ENCODE assay signal across 24 cellular contexts in the genomic region with DNA sequence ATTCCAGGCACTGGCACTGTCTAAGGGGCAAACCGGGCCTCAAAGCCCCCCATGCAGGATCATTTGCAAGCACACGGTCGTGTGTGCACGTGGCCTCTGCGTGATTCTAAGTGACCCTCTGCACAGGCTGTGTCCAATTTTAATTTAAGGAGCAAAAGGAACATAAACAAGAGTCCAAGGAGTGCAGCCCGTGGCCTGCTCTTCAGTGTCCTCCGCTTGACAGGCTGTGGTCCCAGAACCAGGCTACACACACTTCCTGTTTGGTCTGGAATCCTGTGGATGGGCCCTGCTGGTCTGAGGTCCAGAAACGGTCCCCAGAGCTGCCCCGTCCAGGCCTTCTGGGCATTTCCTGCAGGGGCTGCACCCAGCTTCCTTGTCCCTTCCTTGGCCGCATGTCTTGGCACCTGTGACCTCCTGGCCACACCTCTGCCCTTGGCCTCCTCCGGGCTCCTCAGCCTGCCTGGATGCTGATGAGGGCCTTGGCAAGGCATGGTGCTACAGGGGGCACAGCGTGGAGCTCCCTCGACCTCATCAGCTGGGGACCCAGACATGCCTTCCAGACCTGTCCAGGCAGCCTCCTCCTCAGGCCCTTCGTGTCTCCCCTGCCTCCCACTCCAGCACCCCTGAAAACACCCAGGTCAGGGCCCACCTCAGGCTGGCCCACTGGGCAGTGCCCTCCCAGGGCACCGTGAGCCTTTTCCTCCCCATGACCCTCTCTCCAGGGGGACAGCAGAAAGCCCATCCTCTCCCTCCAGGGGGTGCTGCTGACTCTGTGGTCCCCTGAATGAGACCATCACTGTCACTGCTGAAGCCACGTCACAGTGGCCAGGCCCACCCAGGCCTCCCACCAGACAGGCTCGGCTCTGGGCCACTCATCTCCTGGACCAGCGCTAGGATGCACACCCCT.
DNase-seq lines count a peak whose midpoint lies in the region; ATAC-seq and TF ChIP-seq lines count a peak whose summit lies in the region.
"Had no signal": no experiment of that assay in that cellular context is flagged by ENCODE, and none has a peak within 500 bp of the region (broad histone marks: within the 10 kb centered on the region; RNA-seq: fewer than 3 reads in every experiment).

No MANE protein-coding gene starts in this region.

- ATAC-seq in lung (ENCODE audit: insufficient read depth, low FRiP score) (no peak), gastroesophageal sphincter (no peak), T-cell (replicated peaks in 1 of 4) (no peak)
- ATAC-seq: activated CD4-positive, CD25-positive, alpha-beta regulatory T cell treated with anti-CD3 and anti-CD28 coated beads, Interleukin-2, amount 50 U/mL, for 24 hours; gastrocnemius medialis; naive thymus-derived CD4-positive, alpha-beta T cell had no signal

- H3K4me3 ChIP-seq in AG04449 (ENCODE audit: low read depth, low read length) (no peak overlapping the region), BE2C (ENCODE audit: low read depth, low read length) (no peak overlapping the region), WERI-Rb-1 (ENCODE audit: low read depth, low read length) (no peak overlapping the region), lung (no peak overlapping the region), gastroesophageal sphincter (no peak overlapping the region)
- H3K4me3 ChIP-seq: adrenal gland, dorsolateral prefrontal cortex, gastrocnemius medialis, thyroid gland had no signal

- TF ChIP-seq EP300 in gastroesophageal sphincter (IDR thresholded peaks at IDR 0.05): no peak

- TF ChIP-seq CTCF in AG04449 (IDR thresholded peaks at IDR 0.05; ENCODE audit: insufficient read depth, low read length, missing control alignments) (peak; percentile 17), BE2C (IDR thresholded peaks at IDR 0.05; ENCODE audit: low read depth, low read length) (peak; percentile 24), WERI-Rb-1 (IDR thresholded peaks at IDR 0.05; ENCODE audit: low read depth, low read length) (peak; percentile 70), lung (IDR thresholded peaks at IDR 0.05; ENCODE audit: control extremely low read depth, extremely low read depth) (no peak), gastroesophageal sphincter (IDR thresholded peaks at IDR 0.05) (peak in 1 of 4 experiments; percentile 37)

- H3K4me1 ChIP-seq in BE2C (peaks cover 8% of the 10 kb centered on the region; the same call in 1 of the 2 replicates), lung (ENCODE audit: control insufficient read depth in 2 of 2, insufficient read depth in 2 of 2, low read length in 2 of 2) (no peaks in the 10 kb centered on the region), gastroesophageal sphincter (no peaks in the 10 kb centered on the region)
- H3K4me1 ChIP-seq: adrenal gland, thyroid gland had no signal

- H3K27ac ChIP-seq in WERI-Rb-1 (no peak overlapping the region), lung (ENCODE audit: low read depth in 1 of 2, low read length in 1 of 2) (no peak overlapping the region), gastroesophageal sphincter (no peak overlapping the region)
- H3K27ac ChIP-seq: adrenal gland, dorsolateral prefrontal cortex, gastrocnemius medialis, parathyroid adenoma, thyroid gland had no signal

- DNase-seq in AG04449 (ENCODE audit: low read depth, low spot score): no peak
- DNase-seq in BE2C: no peak
- no peak for DNase-seq in WERI-Rb-1
- peak; percentile 7 for DNase-seq in lung (ENCODE audit: low spot score)
- DNase-seq in COLO668 (lab: John Stamatoyannopoulos, UW; ENCODE audit: unreplicated experiment): no peak
- no peak for DNase-seq in T-cell
- DNase-seq in SIG-M5 (lab: John Stamatoyannopoulos, UW): no peak
- DNase-seq: activated gamma-delta T cell treated with Interleukin-2 at 50 U/mL for 16 hours; gastrocnemius medialis; kidney; naive thymus-derived CD4-positive, alpha-beta T cell; NCI-H1417 treated with DMSO at 0.1 percent for 48 hours; NCI-H510A; RPMI8226; stimulated activated CD4-positive, alpha-beta T cell treated with anti-CD3 and anti-CD28 coated beads, Interleukin-1b, Interleukin-23, amount 100 ng/mL, for 48 hours; stimulated activated naive CD4-positive, alpha-beta T cell treated with Interleukin-2 at 50 U/mL for 16 hours; thyroid gland had no signal

- H3K9me3 ChIP-seq in BE2C (no peaks in the 10 kb centered on the region), WERI-Rb-1 (ENCODE audit: severe bottlenecking) (no peaks in the 10 kb centered on the region), lung (ENCODE audit: control insufficient read depth in 2 of 2, insufficient read depth in 1 of 2, low read length in 1 of 2) (no peaks in the 10 kb centered on the region), gastroesophageal sphincter (no peaks in the 10 kb centered on the region)
- H3K9me3 ChIP-seq: adrenal gland, gastrocnemius medialis, thyroid gland had no signal

- CTCF ChIA-PET in AG04449 (lab: Yijun Ruan, JAX): interaction anchor here (1.2 to 1.7 kb wide), 3 partner anchors 8 to 143 kb away, joined by 3 to 4 read pairs (median 3); no protein-coding TSS in a partner anchor
- CTCF ChIA-PET in T-cell (lab: Charles Lee): no interaction called here

- no peaks in the 10 kb centered on the region for H3K36me3 Mint-ChIP-seq in T-cell
- H3K36me3 Mint-ChIP-seq: IgD-negative memory B cell; memory B cell; naive thymus-derived CD4-positive, alpha-beta T cell had no signal

- H3K4me1 Mint-ChIP-seq in T-cell: no peaks in the 10 kb centered on the region
- H3K4me1 Mint-ChIP-seq: IgD-negative memory B cell, memory B cell had no signal

- POLR2A ChIA-PET in AG04449 (lab: Yijun Ruan, JAX): no interaction called here
- POLR2A ChIA-PET in T-cell (lab: Charles Lee): no interaction called here

- H3K4me3 Mint-ChIP-seq in T-cell: no peak overlapping the region
- H3K4me3 Mint-ChIP-seq: IgD-negative memory B cell; memory B cell; naive thymus-derived CD4-positive, alpha-beta T cell had no signal

- H3K9me3 Mint-ChIP-seq in T-cell: no peaks in the 10 kb centered on the region
- H3K9me3 Mint-ChIP-seq: memory B cell had no signal

- H3K27me3 ChIP-seq in BE2C: no peaks in the 10 kb centered on the region
- H3K27me3 ChIP-seq in WERI-Rb-1 (ENCODE audit: insufficient read depth, low read depth, severe bottlenecking): no peaks in the 10 kb centered on the region
- H3K27me3 ChIP-seq in lung (ENCODE audit: control insufficient read depth, insufficient read depth): no peaks in the 10 kb centered on the region
- no peaks in the 10 kb centered on the region for H3K27me3 ChIP-seq in gastroesophageal sphincter
- H3K27me3 ChIP-seq: adrenal gland, dorsolateral prefrontal cortex, gastrocnemius medialis, thyroid gland had no signal

- peaks cover 3 to 10% of the 10 kb centered on the region in 2 donors for H3K27me3 Mint-ChIP-seq in T-cell

- TF ChIP-seq POLR2A in gastroesophageal sphincter (IDR thresholded peaks at IDR 0.05): no peak

- 83 to 86% methylated on average over 17 to 18 of the region's 18 CpGs for WGBS in lung, 2 donors
- WGBS in gastroesophageal sphincter (ENCODE audit: low coverage in 1 of 2), 2 donors: 83% methylated on average over 8 of the region's 18 CpGs; no CpG with 5 or more reads in 1 of the 2 donors

- H3K36me3 ChIP-seq in BE2C (no peaks in the 10 kb centered on the region), WERI-Rb-1 (no peaks in the 10 kb centered on the region), lung (ENCODE audit: control insufficient read depth in 2 of 2, insufficient read depth in 2 of 2, low read length in 2 of 2) (no peaks in the 10 kb centered on the region), gastroesophageal sphincter (no peaks in the 10 kb centered on the region)
- H3K36me3 ChIP-seq: adrenal gland, gastrocnemius medialis, thyroid gland had no signal

- H3K27ac Mint-ChIP-seq in T-cell: no peak overlapping the region
- H3K27ac Mint-ChIP-seq: memory B cell; naive thymus-derived CD4-positive, alpha-beta T cell had no signal
